1 cellular context compared by ENCODE assay signal in genomic region chr2:148259674-148260073, GRCh38.
TF ChIP-seq lines count a peak whose summit lies in the region.

No MANE protein-coding gene starts in this region.

TF ChIP-seq in K562, 482 proteins besides CTCF, POLR2A, EP300 and RAD21 (continued from another document and continues in another):
- TF ChIP-seq ILK (tag; IDR thresholded peaks at IDR 0.05; ENCODE audit: borderline replicate concordance, low read depth) (no peak), HMG20B (CRISPR knock-in tag; IDR thresholded peaks at IDR 0.05) (no peak), ZNF12 (CRISPR knock-in tag; IDR thresholded peaks at IDR 0.05) (no peak), PHTF2 (CRISPR knock-in tag; IDR thresholded peaks at IDR 0.05) (no peak), HMGXB4 (CRISPR knock-in tag; IDR thresholded peaks at IDR 0.05) (no peak), SOX6 (IDR thresholded peaks at IDR 0.05) (peak; percentile 61), EZH2 (IDR thresholded peaks at IDR 0.05; ENCODE audit: borderline replicate concordance, low read depth, low read length) (no peak), GABPB1 (CRISPR knock-in tag; IDR thresholded peaks at IDR 0.05) (no peak), BHLHE40 (IDR thresholded peaks at IDR 0.05; ENCODE audit: low read length) (0 out of 2 replicates have a peak, but pooled peaks have one; percentile 40), SP2 (IDR thresholded peaks at IDR 0.05; ENCODE audit: extremely low read depth, low read depth, low read length, poor library complexity, severe bottlenecking) (no peak), NR1H2 (CRISPR knock-in tag; IDR thresholded peaks at IDR 0.05) (no peak), ZNF280A (IDR thresholded peaks at IDR 0.05; ENCODE audit: low read depth, partially characterized antibody) (no peak), ZBTB34 (CRISPR knock-in tag; IDR thresholded peaks at IDR 0.05) (no peak), FOXO4 (CRISPR knock-in tag; IDR thresholded peaks at IDR 0.05) (no peak), ZNF77 (CRISPR knock-in tag; IDR thresholded peaks at IDR 0.05) (no peak), PHF20 (IDR thresholded peaks at IDR 0.05; ENCODE audit: partially characterized antibody) (no peak), KLF6 (CRISPR knock-in tag; IDR thresholded peaks at IDR 0.05; ENCODE audit: borderline replicate concordance) (no peak), NFIC (IDR thresholded peaks at IDR 0.05) (peak; percentile 46), TCF3 (CRISPR knock-in tag; IDR thresholded peaks at IDR 0.05) (no peak), DIDO1 (tag; IDR thresholded peaks at IDR 0.05; ENCODE audit: low read depth) (no peak), ZNF124 (CRISPR knock-in tag; IDR thresholded peaks at IDR 0.05) (no peak), PHB (CRISPR knock-in tag; IDR thresholded peaks at IDR 0.05) (no peak), ZNF277 (CRISPR knock-in tag; IDR thresholded peaks at IDR 0.05; ENCODE audit: borderline replicate concordance) (no peak), ZNF253 (CRISPR knock-in tag; conservative IDR thresholded peaks at IDR 0.05) (no peak), ELF2 (CRISPR knock-in tag; IDR thresholded peaks at IDR 0.05) (no peak), FOXK1 (CRISPR knock-in tag; IDR thresholded peaks at IDR 0.05; ENCODE audit: borderline replicate concordance) (no peak), AFF1 (IDR thresholded peaks at IDR 0.05; ENCODE audit: low read depth in 1 of 2, partially characterized antibody in 2 of 2) (no peak), ZNF165 (CRISPR knock-in tag; IDR thresholded peaks at IDR 0.05; ENCODE audit: borderline replicate concordance) (no peak), WHSC1 (IDR thresholded peaks at IDR 0.05; ENCODE audit: low read length) (no peak), NBN (IDR thresholded peaks at IDR 0.05; ENCODE audit: low read depth) (no peak), E4F1 (CRISPR knock-in tag; IDR thresholded peaks at IDR 0.05; ENCODE audit: borderline replicate concordance) (no peak), TRIM24 (IDR thresholded peaks at IDR 0.05) (peak; percentile 23 to 72; a peak in 2 of 4 replicates), ZBTB5 (IDR thresholded peaks at IDR 0.05) (no peak), RAD51 (IDR thresholded peaks at IDR 0.05; ENCODE audit: borderline replicate concordance, low read depth) (no peak), ZNF316 (IDR thresholded peaks at IDR 0.05) (peak; percentile 62), PML (IDR thresholded peaks at IDR 0.05; ENCODE audit: low read length) (no peak), NFE2 (IDR thresholded peaks at IDR 0.05; ENCODE audit: low read depth) (peak; percentile 56), FOXJ2 (tag; IDR thresholded peaks at IDR 0.05) (no peak), ZC3H4 (CRISPR knock-in tag; IDR thresholded peaks at IDR 0.05; ENCODE audit: borderline replicate concordance) (no peak), ZNF143 (CRISPR knock-in tag; IDR thresholded peaks at IDR 0.05) (no peak), GATAD2A (IDR thresholded peaks at IDR 0.05) (no peak), NCOA1 (IDR thresholded peaks at IDR 0.05; ENCODE audit: low read depth) (no peak), POU5F1 (IDR thresholded peaks at IDR 0.05; ENCODE audit: borderline replicate concordance, low read depth, low read length, partially characterized antibody) (no peak), TCF7 (IDR thresholded peaks at IDR 0.05; ENCODE audit: borderline replicate concordance) (no peak), ZFP30 (CRISPR knock-in tag; IDR thresholded peaks at IDR 0.05; ENCODE audit: borderline replicate concordance) (no peak), SRSF9 (IDR thresholded peaks at IDR 0.05; ENCODE audit: borderline replicate concordance, low read depth, low read length) (no peak), EP400 (IDR thresholded peaks at IDR 0.05) (no peak), CBX2 (IDR thresholded peaks at IDR 0.05; ENCODE audit: insufficient read depth, low read length, poor library complexity, severe bottlenecking) (no peak), HDAC6 (IDR thresholded peaks at IDR 0.05; ENCODE audit: low read depth, low read length) (no peak), C11orf30 (IDR thresholded peaks at IDR 0.05; ENCODE audit: low read depth) (peak; percentile 42; the same call in 1 of the 2 replicates), ZNF395 (CRISPR knock-in tag; IDR thresholded peaks at IDR 0.05) (no peak), E2F4 (CRISPR knock-in tag; IDR thresholded peaks at IDR 0.05; ENCODE audit: low read depth) (no peak)
